Comparison of ENCODE assay signal across 2 cellular contexts in the genomic region with DNA sequence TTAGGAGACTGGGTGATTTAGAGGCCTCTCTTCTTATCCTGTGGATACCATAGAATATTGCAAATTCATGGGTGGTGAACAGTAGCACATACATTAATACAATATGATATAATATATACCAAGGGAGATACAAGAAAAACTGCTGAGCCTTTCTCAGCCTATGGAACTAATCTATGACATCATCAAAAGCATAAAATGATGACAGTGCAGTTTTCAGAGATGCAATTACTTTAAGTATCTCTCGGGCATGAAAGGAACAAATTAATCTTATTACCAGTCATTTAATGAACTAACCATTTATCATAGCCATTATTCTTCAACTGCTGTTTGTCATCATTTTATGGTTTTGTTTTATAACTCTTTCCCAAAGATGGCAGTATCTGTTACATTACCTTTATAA.
TF ChIP-seq lines count a peak whose summit lies in the region.

No MANE protein-coding gene starts in this region.

TF ChIP-seq in IMR-90, 13 proteins besides CTCF, POLR2A, EP300 and RAD21:
- TF ChIP-seq NFE2L2 (IDR thresholded peaks at IDR 0.05; ENCODE audit: low read depth, low read length) (peak; percentile 46; the same call in 1 of the 2 replicates), MAFK (IDR thresholded peaks at IDR 0.05; ENCODE audit: low read depth, low read length) (peak; percentile 98), RCOR1 (IDR thresholded peaks at IDR 0.05; ENCODE audit: insufficient replicate concordance, low read length) (no peak)

TF ChIP-seq in H1, 55 proteins besides CTCF, POLR2A, EP300 and RAD21:
- TF ChIP-seq MAFK (IDR thresholded peaks at IDR 0.05; ENCODE audit: low read depth, low read length) (peak; percentile 90), CHD2 (IDR thresholded peaks at IDR 0.05; ENCODE audit: low read length) (no peak), BCL11A (IDR thresholded peaks at IDR 0.05; ENCODE audit: low read depth in 2 of 2, low read length in 2 of 2) (no peak)
